23 cellular contexts compared by ENCODE assay signal in the genomic region with DNA sequence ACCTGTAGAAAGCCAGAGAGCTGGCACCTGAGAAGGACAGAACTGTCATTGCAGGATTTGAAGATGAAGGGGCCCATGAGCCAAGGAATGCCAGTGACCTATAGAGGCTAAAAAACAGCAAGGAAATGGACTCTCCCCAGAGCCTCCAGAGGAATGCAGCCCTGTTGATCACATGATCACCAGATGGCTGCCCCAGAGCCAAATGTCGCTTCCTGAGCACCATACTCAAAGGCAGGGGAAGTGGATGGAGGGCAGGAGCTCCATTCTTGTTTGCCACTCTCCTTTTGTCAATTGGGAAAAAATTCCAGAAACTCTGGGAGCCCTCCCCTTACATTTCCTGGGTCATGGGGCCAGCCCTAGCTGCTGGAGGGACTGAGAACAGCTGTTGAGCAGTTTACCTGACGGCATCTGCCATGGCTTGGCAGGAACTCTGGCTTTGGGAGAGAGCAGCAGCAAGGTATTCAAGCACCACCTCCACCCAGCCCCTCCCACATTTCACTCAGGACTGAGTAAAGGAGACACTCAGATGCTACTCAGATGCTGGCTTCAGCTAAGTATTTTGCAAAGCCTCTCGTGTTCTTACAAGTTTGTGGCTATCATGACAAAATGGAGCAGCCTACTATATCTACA. TPM values are rescaled to one million over a fixed set of nuclear protein-coding genes. Genes with fewer than 3 reads are reported as not detected.
A peak's percentile ranks its signal among the peaks of the same experiment; 100 is the strongest.
DNase-seq lines count a peak whose midpoint lies in the region; ATAC-seq and TF ChIP-seq lines count a peak whose summit lies in the region.
"Had no signal": no experiment of that assay in that cellular context is flagged by ENCODE, and none has a peak within 500 bp of the region (broad histone marks: within the 10 kb centered on the region; RNA-seq: fewer than 3 reads in every experiment).

No MANE protein-coding gene starts in this region.

- no peak overlapping the region for H3K4me3 Mint-ChIP-seq in stimulated activated memory B cell treated with anti-CD40 and anti-IgM and Interleukin-4, amounts not matched to agents 10 μg/mL and 1 μg/mL and 100 μg/mL, for 72 hours
- H3K4me3 Mint-ChIP-seq: activated naive CD4-positive, alpha-beta T cell treated with anti-CD3 and anti-CD28 coated beads for 36 hours; activated T-cell treated with anti-CD3 and anti-CD28 coated beads, Interleukin-2, amount 50 U/mL, for 24 hours; HFFc6; stimulated activated naive CD8-positive, alpha-beta T cell treated with anti-CD3 and anti-CD28 coated beads, Interleukin-15, Interleukin-2, amounts not matched to agents 100 ng/mL and 50 ng/mL, for 24 hours had no signal

- H3K4me3 ChIP-seq in right cardiac atrium (ENCODE audit: low read length) (no peak overlapping the region), heart right ventricle (no peak overlapping the region)
- H3K4me3 ChIP-seq: esophagus muscularis mucosa, gastroesophageal sphincter, MG63, psoas muscle, transverse colon had no signal

- WGBS in right cardiac atrium = 98% methylated on average over 3 of the region's 3 CpGs
- WGBS in heart right ventricle, 2 donors = 96 to 98% methylated on average over 3 of the region's 3 CpGs

- ATAC-seq in right cardiac atrium = no peak
- no peak for ATAC-seq in heart right ventricle
- ATAC-seq in left colon = peak; percentile 50
- no peak for ATAC-seq in stimulated activated memory B cell treated with anti-CD40 and anti-IgM and Interleukin-4, amounts not matched to agents 10 μg/mL and 1 μg/mL and 100 μg/mL, for 72 hours
- no peak for ATAC-seq in HG03521 (IDR thresholded peaks at IDR 0.05; ENCODE audit: unreplicated experiment)
- ATAC-seq: gastroesophageal sphincter had no signal

- H3K27me3 ChIP-seq in right cardiac atrium (ENCODE audit: control insufficient read depth, insufficient read depth) = no peaks in the 10 kb centered on the region
- H3K27me3 ChIP-seq in heart right ventricle = no peaks in the 10 kb centered on the region
- H3K27me3 ChIP-seq: esophagus muscularis mucosa, gastroesophageal sphincter, MG63, transverse colon had no signal

- peaks cover 15% of the 10 kb centered on the region for H3K27me3 Mint-ChIP-seq in stimulated activated memory B cell treated with anti-CD40 and anti-IgM and Interleukin-4, amounts not matched to agents 10 μg/mL and 1 μg/mL and 100 μg/mL, for 72 hours
- H3K27me3 Mint-ChIP-seq: activated T-cell treated with anti-CD3 and anti-CD28 coated beads, Interleukin-2, amount 50 U/mL, for 24 hours; stimulated activated naive CD8-positive, alpha-beta T cell treated with anti-CD3 and anti-CD28 coated beads, Interleukin-15, Interleukin-2, amounts not matched to agents 100 ng/mL and 50 ng/mL, for 24 hours had no signal

- H3K9me3 Mint-ChIP-seq in stimulated activated memory B cell treated with anti-CD40 and anti-IgM and Interleukin-4, amounts not matched to agents 10 μg/mL and 1 μg/mL and 100 μg/mL, for 72 hours = no peaks in the 10 kb centered on the region
- H3K9me3 Mint-ChIP-seq: activated naive CD4-positive, alpha-beta T cell treated with anti-CD3 and anti-CD28 coated beads for 36 hours; activated T-cell treated with anti-CD3 and anti-CD28 coated beads, Interleukin-2, amount 50 U/mL, for 24 hours; HFFc6; stimulated activated naive CD8-positive, alpha-beta T cell treated with anti-CD3 and anti-CD28 coated beads, Interleukin-15, Interleukin-2, amounts not matched to agents 100 ng/mL and 50 ng/mL, for 24 hours had no signal

- peaks cover 0 to 50% (median 6%) of the 10 kb centered on the region in 9 donors for H3K36me3 ChIP-seq in heart right ventricle

- TF ChIP-seq CTCF in heart right ventricle (IDR thresholded peaks at IDR 0.05) (no peak), RWPE1 (conservative IDR thresholded peaks at IDR 0.05; ENCODE audit: low read depth) (no peak)

- intact Hi-C loops in right cardiac atrium (cut with DNase I) (no loop called here), heart right ventricle (cut with DNase I) (no loop called here), left colon (cut with DNase I, micrococcal nuclease) (no loop called here)

- H3K4me1 Mint-ChIP-seq in stimulated activated memory B cell treated with anti-CD40 and anti-IgM and Interleukin-4, amounts not matched to agents 10 μg/mL and 1 μg/mL and 100 μg/mL, for 72 hours = peaks cover 15% of the 10 kb centered on the region

- H3K4me1 ChIP-seq in right cardiac atrium (ENCODE audit: control insufficient read depth, insufficient read depth, low read length) (peaks cover 7% of the 10 kb centered on the region), heart right ventricle (peaks cover 0 to 58% (median 25%) of the 10 kb centered on the region in 9 donors)
- H3K4me1 ChIP-seq: psoas muscle had no signal

- H3K9me3 ChIP-seq in right cardiac atrium (ENCODE audit: control insufficient read depth, low read length) (no peaks in the 10 kb centered on the region), heart right ventricle (peaks cover 0 to 10% (median 0%) of the 10 kb centered on the region in 11 donors)
- H3K9me3 ChIP-seq: esophagus muscularis mucosa, gastroesophageal sphincter, MG63, neutrophil, psoas muscle, transverse colon had no signal

- no peak overlapping the region for H3K27ac Mint-ChIP-seq in stimulated activated memory B cell treated with anti-CD40 and anti-IgM and Interleukin-4, amounts not matched to agents 10 μg/mL and 1 μg/mL and 100 μg/mL, for 72 hours
- H3K27ac Mint-ChIP-seq: stimulated activated naive CD8-positive, alpha-beta T cell treated with anti-CD3 and anti-CD28 coated beads, Interleukin-15, Interleukin-2, amounts not matched to agents 100 ng/mL and 50 ng/mL, for 24 hours had no signal

- DNase-seq in right cardiac atrium (peak in 2 of 3 donors; percentile 23 to 39), heart right ventricle (no peak), RWPE1 (ENCODE audit: low spot score) (no peak), left colon (no peak), NCI-H1417 treated with DMSO at 0.1 percent for 48 hours (lab: John Stamatoyannopoulos, UW) (no peak)
- DNase-seq: activated T-cell treated with anti-CD3 and anti-CD28 coated beads, Interleukin-2, amount 50 U/mL, for 24 hours; cerebellar nuclear complex; effector CD4-positive, alpha-beta T cell; HFFc6; MG63; NCI-H774; SHP77 treated with DMSO at 0.1 percent for 48 hours; stimulated activated CD4-positive, alpha-beta T cell treated with anti-CD3 and anti-CD28 coated beads, Interleukin-2, amount 100 ng/mL, for 48 hours; transverse colon had no signal

- POLR2A ChIA-PET in RWPE1 (lab: Yijun Ruan, JAX; ENCODE audit: low non-redundant PET) = interaction anchor here (0.6 kb wide), 1 partner anchor 1179 kb away, joined by 3 read pairs; no protein-coding TSS in a partner anchor

- CTCF ChIA-PET in RWPE1 (lab: Yijun Ruan, JAX) = interaction anchor here (0.8 to 1.4 kb wide), 2 partner anchors 47 to 83 kb away, joined by 3 read pairs; partner anchors contain the start of gene DKK3

- H3K36me3 Mint-ChIP-seq in stimulated activated memory B cell treated with anti-CD40 and anti-IgM and Interleukin-4, amounts not matched to agents 10 μg/mL and 1 μg/mL and 100 μg/mL, for 72 hours = peaks cover 4% of the 10 kb centered on the region

- H3K27ac ChIP-seq in right cardiac atrium (ENCODE audit: low read length) = peak overlapping the region; percentile 6
- H3K27ac ChIP-seq in heart right ventricle = peak overlapping the region in 4 of 10 donors; percentile 6 to 78 (median 16)
- peak overlapping the region; percentile 57 for H3K27ac ChIP-seq in RWPE1
- H3K27ac ChIP-seq: esophagus muscularis mucosa, gastroesophageal sphincter, neutrophil, psoas muscle, transverse colon had no signal

RNA-seq across cellular contexts. Expression of gene DKK3, which starts 46.9 kb away (rescaled TPM):
- total RNA-seq in right cardiac atrium (1,000 to 10,000 TPM; 2,567 to 3,299 (median 2,969) TPM), heart right ventricle (1,000 to 10,000 TPM in 1 of 10 donors, 100 to 1,000 TPM in 9; 314 to 1,034 (median 652) TPM), left colon (10 to 100 TPM in 1 of 2 donors, 1 to 10 TPM in 1; 8.1 to 19.5 TPM)
- polyA plus RNA-seq in right cardiac atrium (2,307 TPM), heart right ventricle (100 to 1,000 TPM; 113 to 254 TPM)
- total RNA-seq: activated naive CD4-positive, alpha-beta T cell treated with anti-CD3 and anti-CD28 coated beads for 36 hours; T-helper 1 cell treated with Interleukin-12 subunit alpha and Interleukin-12 subunit beta and Interleukin-4 antibody, amounts not matched to agents 30 ng/mL and 1 ng/mL, for 36 hours had no signal

Comparison
In these comparisons a context has a peak if more than half of its experiments do, and no peak if none do; other contexts are left out.
1. DNase-seq: peak in right cardiac atrium (2 of 3); none in heart right ventricle (0 of 2), RWPE1 (single experiment), left colon (0 of 2) and NCI-H1417 treated with DMSO at 0.1 percent for 48 hours (single experiment).
2. RNA of gene DKK3, which starts 46.9 kb away (total RNA-seq): 2,567 to 3,299 TPM in right cardiac atrium and 314 to 1,034 TPM in heart right ventricle; 8.1 to 19.5 TPM in left colon; every median in the first group is over 10 times any median in the second.